ENCODE assay signal across 23 cellular contexts in the genomic region with DNA sequence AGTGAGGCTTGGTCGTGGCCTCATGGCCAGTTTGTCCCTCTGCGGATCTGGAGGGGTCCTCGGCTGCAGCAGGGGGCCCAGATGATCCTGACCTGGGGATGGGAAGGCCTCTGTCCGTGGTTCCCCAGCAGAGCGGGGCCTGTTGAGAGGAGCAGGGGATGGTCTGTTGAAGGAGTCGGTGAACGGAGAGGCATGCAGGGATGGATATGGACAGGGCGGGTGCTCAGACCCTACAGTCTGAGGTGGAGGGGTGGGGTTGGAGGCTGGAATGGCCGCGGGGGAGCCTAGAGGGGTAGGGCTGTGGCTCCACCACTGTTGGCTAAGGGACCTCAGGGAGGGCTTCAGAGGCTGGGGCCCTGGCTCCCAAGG. TPM values are rescaled to one million over a fixed set of nuclear protein-coding genes. Genes with fewer than 3 reads are reported as not detected.
"Had no signal": no experiment of that assay in that cellular context is flagged by ENCODE, and none has a peak within 500 bp of the region (broad histone marks: within the 10 kb centered on the region; RNA-seq: fewer than 3 reads in every experiment).

No MANE protein-coding gene starts in this region.

- H3K27me3 ChIP-seq: MG63 had no signal

- H3K36me3 ChIP-seq: MG63, SJSA1 had no signal

- H3K4me3 ChIP-seq: MG63, SJSA1, SK-N-MC had no signal

- FAIRE-seq: HTR-8/SVneo, RCC 7860 had no signal

- H3K4me1 ChIP-seq: SJSA1 had no signal

- DNase-seq: Karpas-422, KG1, MG63, NCI-H1092, NCI-H1105 treated with DMSO at 0.1 percent for 48 hours, NCI-H1417 treated with DMSO at 0.1 percent for 48 hours, NCI-H146, NCI-H1694 treated with DMSO at 0.1 percent for 48 hours, NCI-H1930, NCI-H2081, NCI-H2107, NCI-H524, NCI-H526 treated with DMSO at 0.1 percent for 48 hours, NCI-H748 treated with DMSO at 0.1 percent for 48 hours, Right ventricle myocardium superior, RPMI8226, SIG-M5 had no signal

- H3K27ac ChIP-seq: HL-60, SJSA1, SK-N-MC had no signal

- H3K9me3 ChIP-seq: MG63, SJSA1 had no signal

RNA-seq across cellular contexts. Expression of gene RTN4R, which starts 33.8 kb away (rescaled TPM):
- polyA plus RNA-seq: IgD-negative memory B cell had no signal
